In the genomic region with DNA sequence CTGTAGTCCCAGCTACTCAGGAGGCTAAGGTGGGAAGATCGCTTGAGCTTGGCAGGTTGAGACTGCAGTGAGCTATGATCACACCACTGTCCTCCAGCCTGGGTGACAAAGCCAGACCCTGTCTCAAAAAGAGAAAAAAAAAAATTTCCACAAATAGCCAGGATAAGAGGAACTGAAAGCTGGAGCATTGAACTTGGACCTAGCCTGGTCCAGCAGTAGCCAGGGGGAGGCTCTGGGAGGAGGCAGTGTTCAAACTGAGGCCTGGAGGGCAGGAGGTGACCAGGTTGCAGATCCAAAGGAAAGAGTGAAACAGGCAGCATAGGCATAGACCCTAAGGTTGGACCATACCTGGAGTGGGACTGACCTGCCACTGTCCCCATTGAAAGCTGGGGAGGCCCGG, we compare ENCODE assay signal across 30 cellular contexts. TPM values are rescaled to one million over a fixed set of nuclear protein-coding genes. Genes with fewer than 3 reads are reported as not detected.
A peak's percentile ranks its signal among the peaks of the same experiment; 100 is the strongest.
DNase-seq lines count a peak whose midpoint lies in the region; ATAC-seq, FAIRE-seq and TF ChIP-seq lines count a peak whose summit lies in the region.
"Had no signal": no experiment of that assay in that cellular context is flagged by ENCODE, and none has a peak within 500 bp of the region (broad histone marks: within the 10 kb centered on the region; RNA-seq: fewer than 3 reads in every experiment).

No MANE protein-coding gene starts in this region.

- POLR2A ChIA-PET in Panc1 (lab: Charles Lee): no interaction called here

- no peaks in the 10 kb centered on the region for H3K4me1 ChIP-seq in right cardiac atrium (ENCODE audit: control insufficient read depth, insufficient read depth, low read length)
- H3K4me1 ChIP-seq in Panc1 (ENCODE audit: control insufficient read depth, insufficient read depth, low read length): no peaks in the 10 kb centered on the region
- H3K4me1 ChIP-seq: suprapubic skin, upper lobe of left lung had no signal

- in situ Hi-C loops in Panc1 (cut with HindIII; ENCODE audit: low pct_unique_long_range_greater_than_20kb, low sequenced_read_pairs): no loop called here

- TF ChIP-seq POLR2A in H54 (IDR thresholded peaks at IDR 0.05; ENCODE audit: low read depth, low read length): no peak

- no peak overlapping the region for H3K4me3 ChIP-seq in right cardiac atrium (ENCODE audit: low read length)
- H3K4me3 ChIP-seq in Panc1 (ENCODE audit: low read depth in 2 of 2, low read length in 2 of 2): no peak overlapping the region
- H3K4me3 ChIP-seq: coronary artery, suprapubic skin, upper lobe of left lung had no signal

- H3K4me3 Mint-ChIP-seq in dendritic cell treated with granulocyte-macrophage colony-stimulating factor and Interleukin-4, amounts not matched to agents 40 ng/mL and 50 ng/mL, for 4 days: no peak overlapping the region
- no peak overlapping the region for H3K4me3 Mint-ChIP-seq in stimulated activated memory B cell treated with anti-CD40 and anti-IgM and Interleukin-4, amounts not matched to agents 10 μg/mL and 1 μg/mL and 100 μg/mL, for 72 hours
- H3K4me3 Mint-ChIP-seq: CD8-positive, alpha-beta T cell; effector memory CD8-positive, alpha-beta T cell had no signal

- no peak for TF ChIP-seq CTCF in Panc1 (IDR thresholded peaks at IDR 0.05)

- peak overlapping the region; percentile 26 for H3K27ac Mint-ChIP-seq in dendritic cell treated with granulocyte-macrophage colony-stimulating factor and Interleukin-4, amounts not matched to agents 40 ng/mL and 50 ng/mL, for 4 days
- H3K27ac Mint-ChIP-seq in stimulated activated memory B cell treated with anti-CD40 and anti-IgM and Interleukin-4, amounts not matched to agents 10 μg/mL and 1 μg/mL and 100 μg/mL, for 72 hours: peak overlapping the region; percentile 77
- H3K27ac Mint-ChIP-seq: CD8-positive, alpha-beta T cell; progenitor cell of endocrine pancreas had no signal

- 69% methylated on average over 2 of the region's 2 CpGs for WGBS in right cardiac atrium

- no peaks in the 10 kb centered on the region for H3K27me3 Mint-ChIP-seq in dendritic cell treated with granulocyte-macrophage colony-stimulating factor and Interleukin-4, amounts not matched to agents 40 ng/mL and 50 ng/mL, for 4 days
- H3K27me3 Mint-ChIP-seq in stimulated activated memory B cell treated with anti-CD40 and anti-IgM and Interleukin-4, amounts not matched to agents 10 μg/mL and 1 μg/mL and 100 μg/mL, for 72 hours: no peaks in the 10 kb centered on the region
- H3K27me3 Mint-ChIP-seq: effector memory CD8-positive, alpha-beta T cell; progenitor cell of endocrine pancreas had no signal

- FAIRE-seq in H54 (lab: Jason Lieb, UNC) (no peak), frontal cortex (lab: Jason Lieb, UNC) (no peak)
- FAIRE-seq: keratinocyte had no signal

- H3K4me1 Mint-ChIP-seq in dendritic cell treated with granulocyte-macrophage colony-stimulating factor and Interleukin-4, amounts not matched to agents 40 ng/mL and 50 ng/mL, for 4 days (ENCODE audit: low read depth): peaks cover 48% of the 10 kb centered on the region
- no peaks in the 10 kb centered on the region for H3K4me1 Mint-ChIP-seq in stimulated activated memory B cell treated with anti-CD40 and anti-IgM and Interleukin-4, amounts not matched to agents 10 μg/mL and 1 μg/mL and 100 μg/mL, for 72 hours

- CTCF ChIA-PET in Panc1 (lab: Charles Lee): interaction anchor here (0.6 kb wide), 1 partner anchor 118 kb away, joined by 5 read pairs; a partner anchor contains a TSS

- H3K27ac ChIP-seq in right cardiac atrium (ENCODE audit: low read length) (no peak overlapping the region), Panc1 (ENCODE audit: low read length) (no peak overlapping the region)
- H3K27ac ChIP-seq: coronary artery, suprapubic skin, upper lobe of left lung had no signal

- peaks cover 94% of the 10 kb centered on the region for H3K36me3 Mint-ChIP-seq in dendritic cell treated with granulocyte-macrophage colony-stimulating factor and Interleukin-4, amounts not matched to agents 40 ng/mL and 50 ng/mL, for 4 days (ENCODE audit: low read depth)
- H3K36me3 Mint-ChIP-seq in stimulated activated memory B cell treated with anti-CD40 and anti-IgM and Interleukin-4, amounts not matched to agents 10 μg/mL and 1 μg/mL and 100 μg/mL, for 72 hours: peaks cover 53% of the 10 kb centered on the region

- H3K9me3 ChIP-seq in right cardiac atrium (ENCODE audit: control insufficient read depth, low read length) (no peaks in the 10 kb centered on the region), Panc1 (ENCODE audit: control insufficient read depth, insufficient read depth, low read depth, low read length) (no peaks in the 10 kb centered on the region)
- H3K9me3 ChIP-seq: suprapubic skin, upper lobe of left lung had no signal

- H3K27me3 ChIP-seq in right cardiac atrium (ENCODE audit: control insufficient read depth, insufficient read depth): no peaks in the 10 kb centered on the region
- H3K27me3 ChIP-seq in Panc1 (ENCODE audit: control insufficient read depth, insufficient read depth, low read length): no peaks in the 10 kb centered on the region
- H3K27me3 ChIP-seq: suprapubic skin, upper lobe of left lung had no signal

- no peaks in the 10 kb centered on the region for H3K9me3 Mint-ChIP-seq in dendritic cell treated with granulocyte-macrophage colony-stimulating factor and Interleukin-4, amounts not matched to agents 40 ng/mL and 50 ng/mL, for 4 days
- H3K9me3 Mint-ChIP-seq in stimulated activated memory B cell treated with anti-CD40 and anti-IgM and Interleukin-4, amounts not matched to agents 10 μg/mL and 1 μg/mL and 100 μg/mL, for 72 hours: no peaks in the 10 kb centered on the region
- H3K9me3 Mint-ChIP-seq: CD8-positive, alpha-beta T cell; effector memory CD8-positive, alpha-beta T cell had no signal

- peak; percentile 9 for ATAC-seq in Right ventricle myocardium inferior
- ATAC-seq in right cardiac atrium: no peak
- no peak for ATAC-seq in Panc1
- no peak for ATAC-seq in stimulated activated memory B cell treated with anti-CD40 and anti-IgM and Interleukin-4, amounts not matched to agents 10 μg/mL and 1 μg/mL and 100 μg/mL, for 72 hours
- ATAC-seq: CD8-positive, alpha-beta T cell; effector memory CD8-positive, alpha-beta T cell; left ventricle myocardium superior had no signal

- no peaks in the 10 kb centered on the region for H3K36me3 ChIP-seq in Panc1 (ENCODE audit: control insufficient read depth, insufficient read depth, low read length)

- intact Hi-C loops in Right ventricle myocardium inferior (cut with DNase I) (no loop called here), right cardiac atrium (cut with DNase I) (no loop called here), Panc1 (cut with micrococcal nuclease; ENCODE audit: unreplicated experiment) (no loop called here)
- intact Hi-C loops in dendritic cell treated with granulocyte-macrophage colony-stimulating factor and Interleukin-4, amounts not matched to agents 40 ng/mL and 50 ng/mL, for 4 days (cut with micrococcal nuclease): no loop called here

- DNase-seq in Right ventricle myocardium inferior (ENCODE audit: missing footprints) (peak; percentile 23), right cardiac atrium (no peak), Panc1 (ENCODE audit: low read depth, low spot score) (no peak), H54 (ENCODE audit: insufficient read length, low spot score) (no peak), frontal cortex (ENCODE audit: low spot score in 2 of 2) (no peak)
- DNase-seq: activated CD4-positive, CD25-positive, alpha-beta regulatory T cell treated with anti-CD3 and anti-CD28 coated beads, Interleukin-2, amount 50 U/mL, for 72 hours; activated naive CD4-positive, alpha-beta T cell treated with Interleukin-2 at 50 U/mL for 16 hours; activated T-cell treated with anti-CD3 and anti-CD28 coated beads, Interleukin-2, amount 50 U/mL, for 48 hours; CD8-positive, alpha-beta T cell; effector memory CD8-positive, alpha-beta T cell; GOT3; left ventricle myocardium superior; NCI-H1105; NCI-H187 treated with DMSO at 0.1 percent for 48 hours; NCI-H2171; nucleus accumbens; RPMI8226; stimulated activated CD4-positive, alpha-beta T cell treated with anti-CD3 and anti-CD28 coated beads, Interleukin-4, amount 100 ng/mL, for 1 hour; T-helper 1 cell; upper lobe of left lung had no signal

- TSS peak; percentile 55 for BruUV-seq in Panc1 (replicated peaks; lab: Mats Ljungman, UMichigan)

RNA-seq across cellular contexts. Expression of a gene that starts 26.9 kb away (rescaled TPM):
- total RNA-seq in Right ventricle myocardium inferior: 21.7 TPM
- 10 to 100 TPM; 21.3 to 30.1 (median 26.4) TPM for total RNA-seq in right cardiac atrium
- 7.1 TPM for polyA plus RNA-seq in right cardiac atrium
- 37.6 TPM for total RNA-seq in Panc1 (2021; ENCODE audit: unreplicated experiment)
- 67.7 TPM for polyA plus RNA-seq in Panc1 (2012; ENCODE audit: insufficient read length)
- 24.9 TPM for total RNA-seq in frontal cortex

RNA-seq across cellular contexts. Expression of a gene that starts 28.5 kb away (rescaled TPM):
- 5.5 TPM for total RNA-seq in Right ventricle myocardium inferior
- total RNA-seq in right cardiac atrium: 1 to 10 TPM; 5.1 to 6.9 (median 6.5) TPM
- 2.6 TPM for polyA plus RNA-seq in right cardiac atrium
- total RNA-seq in Panc1 (2021; ENCODE audit: unreplicated experiment): 13.1 TPM
- 12.5 TPM for polyA plus RNA-seq in Panc1 (2012; ENCODE audit: insufficient read length)
- 4.5 TPM for total RNA-seq in frontal cortex

RNA-seq across cellular contexts. Expression of a gene that starts 39.4 kb away (rescaled TPM):
- total RNA-seq in Right ventricle myocardium inferior (1.1 TPM), right cardiac atrium (1 to 10 TPM in 2 of 4 donors, under 1 TPM in 2; 0.79 to 1.6 (median 0.97) TPM), Panc1 (2021; ENCODE audit: unreplicated experiment) (0.36 TPM), frontal cortex (0.41 TPM)
- polyA plus RNA-seq in right cardiac atrium: 0.32 TPM
- polyA plus RNA-seq in Panc1 (2012; ENCODE audit: insufficient read length): 0.10 TPM
- total RNA-seq: epithelial cell of proximal tubule, HT-29, NCI-H460, progenitor cell of endocrine pancreas, SK-MEL-5 had no signal

RNA-seq across cellular contexts. Expression of a gene that starts 47.5 kb away (rescaled TPM):
- total RNA-seq in Right ventricle myocardium inferior (32.5 TPM), right cardiac atrium (10 to 100 TPM; 21.8 to 47.4 (median 35.9) TPM), Panc1 (2021; ENCODE audit: unreplicated experiment) (39.7 TPM), frontal cortex (0.41 TPM)
- 10.1 TPM for polyA plus RNA-seq in right cardiac atrium
- 38.3 TPM for polyA plus RNA-seq in Panc1 (2012; ENCODE audit: insufficient read length)
- total RNA-seq: progenitor cell of endocrine pancreas had no signal
